In genomic region chr16:48352648-48353347, GRCh38 we compare ENCODE assay signal across 15 cellular contexts. TPM values are rescaled to one million over a fixed set of nuclear protein-coding genes. Genes with fewer than 3 reads are reported as not detected.
A peak's percentile ranks its signal among the peaks of the same experiment; 100 is the strongest.
DNase-seq lines count a peak whose midpoint lies in the region; ATAC-seq and TF ChIP-seq lines count a peak whose summit lies in the region.
"Had no signal": no experiment of that assay in that cellular context is flagged by ENCODE, and none has a peak within 500 bp of the region (broad histone marks: within the 10 kb centered on the region; RNA-seq: fewer than 3 reads in every experiment).

No MANE protein-coding gene starts in this region.

- no peaks in the 10 kb centered on the region for H3K27me3 Mint-ChIP-seq in activated naive CD4-positive, alpha-beta T cell treated with anti-CD3 and anti-CD28 coated beads, Interleukin-2, amount 50 U/mL, for 24 hours
- peaks cover 6% of the 10 kb centered on the region for H3K27me3 Mint-ChIP-seq in GM23338 (ENCODE audit: insufficient read depth, low read depth, poor library complexity)
- H3K27me3 Mint-ChIP-seq: activated naive CD8-positive, alpha-beta T cell treated with anti-CD3 and anti-CD28 coated beads, Interleukin-2, amount 10 ng/mL, durations not matched to agents 7 days and 5 days; CD4-positive, alpha-beta memory T cell had no signal

- H3K9me3 ChIP-seq in neuronal stem cell (replicated peaks in 1 of 2; ENCODE audit: control insufficient read depth in 2 of 2, insufficient read depth in 1 of 2, low read depth in 1 of 2, low read length in 2 of 2), result peaks cover 0 to 4% of the 10 kb centered on the region in 2 donors
- H3K9me3 ChIP-seq: stomach, thyroid gland had no signal

- H2AK5ac ChIP-seq in neuronal stem cell (ENCODE audit: low read depth, low read length), result no peak overlapping the region

- H3K27me3 ChIP-seq in GM23338 (ENCODE audit: insufficient read depth), result no peaks in the 10 kb centered on the region
- no peaks in the 10 kb centered on the region for H3K27me3 ChIP-seq in dorsolateral prefrontal cortex
- H3K27me3 ChIP-seq in neuronal stem cell (ENCODE audit: control insufficient read depth in 3 of 3, insufficient read depth in 3 of 3, low read depth in 1 of 3, low read length in 3 of 3), result no peaks in the 10 kb centered on the region
- H3K27me3 ChIP-seq: cardiac muscle cell, stomach, thyroid gland had no signal

- no peak overlapping the region for H2BK12ac ChIP-seq in neuronal stem cell (ENCODE audit: low read length)

- no peak overlapping the region for H2BK15ac ChIP-seq in neuronal stem cell (ENCODE audit: low read length)

- H4K8ac ChIP-seq in neuronal stem cell (ENCODE audit: low read depth, low read length), result no peak overlapping the region

- no peak overlapping the region for H3K27ac ChIP-seq in GM23338 (ENCODE audit: low read depth)
- peak overlapping the region in 30 of 59 donors; percentile 0 to 67 (median 30) for H3K27ac ChIP-seq in dorsolateral prefrontal cortex
- H3K27ac ChIP-seq in neuronal stem cell (replicated peaks; ENCODE audit: low read length), result no peak overlapping the region
- H3K27ac ChIP-seq: cardiac muscle cell, stomach, thyroid gland had no signal

- no peak overlapping the region for H2BK120ac ChIP-seq in neuronal stem cell (ENCODE audit: low read depth, low read length)

- peaks cover 16% of the 10 kb centered on the region; the same call in 1 of the 2 replicates for H4K20me1 ChIP-seq in GM23338 (replicated peaks; ENCODE audit: insufficient read depth)

- no peaks in the 10 kb centered on the region for H3K9me3 Mint-ChIP-seq in activated naive CD4-positive, alpha-beta T cell treated with anti-CD3 and anti-CD28 coated beads, Interleukin-2, amount 50 U/mL, for 24 hours
- no peaks in the 10 kb centered on the region for H3K9me3 Mint-ChIP-seq in GM23338
- H3K9me3 Mint-ChIP-seq: activated naive CD8-positive, alpha-beta T cell treated with anti-CD3 and anti-CD28 coated beads, Interleukin-2, amount 10 ng/mL, durations not matched to agents 7 days and 5 days; CD4-positive, alpha-beta memory T cell; T-helper 1 cell treated with Interleukin-12 subunit alpha and Interleukin-12 subunit beta and Interleukin-4 antibody, amounts not matched to agents 30 μg/mL and 1 μg/mL, for 36 hours had no signal

- H3K18ac ChIP-seq in neuronal stem cell (ENCODE audit: low read length), result no peak overlapping the region

- intact Hi-C loops in dorsolateral prefrontal cortex (cut with DNase I), result loop anchor here (1.0 to 5.0 kb wide), 3 partner anchors 190 to 270 kb away; no protein-coding TSS in a partner anchor

- H3K4me2 ChIP-seq in GM23338 (no peak overlapping the region), neuronal stem cell (ENCODE audit: insufficient read depth, low read length, poor library complexity, severe bottlenecking) (no peak overlapping the region)

- no peak for DNase-seq in activated naive CD4-positive, alpha-beta T cell (lab: John Stamatoyannopoulos, UW)
- DNase-seq in GM23338 (ENCODE audit: low spot score) (no peak), dorsolateral prefrontal cortex (no peak), neuronal stem cell (ENCODE audit: low spot score) (no peak)
- DNase-seq: cortex of kidney had no signal

- H3K79me1 ChIP-seq in neuronal stem cell (ENCODE audit: low read depth, low read length), result peaks cover 4% of the 10 kb centered on the region

- peaks cover 21% of the 10 kb centered on the region for H3K4me1 Mint-ChIP-seq in activated naive CD4-positive, alpha-beta T cell treated with anti-CD3 and anti-CD28 coated beads, Interleukin-2, amount 50 U/mL, for 24 hours
- H3K4me1 Mint-ChIP-seq in GM23338, result peaks cover 7% of the 10 kb centered on the region; the same call in 2 of the 3 replicates

- H3K4me3 Mint-ChIP-seq in activated naive CD4-positive, alpha-beta T cell treated with anti-CD3 and anti-CD28 coated beads, Interleukin-2, amount 50 U/mL, for 24 hours, result no peak overlapping the region
- H3K4me3 Mint-ChIP-seq in GM23338, result no peak overlapping the region
- H3K4me3 Mint-ChIP-seq: activated naive CD8-positive, alpha-beta T cell treated with anti-CD3 and anti-CD28 coated beads, Interleukin-2, amount 10 ng/mL, durations not matched to agents 7 days and 5 days; CD4-positive, alpha-beta memory T cell; T-helper 1 cell treated with Interleukin-12 subunit alpha and Interleukin-12 subunit beta and Interleukin-4 antibody, amounts not matched to agents 30 μg/mL and 1 μg/mL, for 36 hours had no signal

- H3K14ac ChIP-seq in neuronal stem cell (ENCODE audit: low read length), result no peak overlapping the region

- H3K4me1 ChIP-seq in GM23338 (ENCODE audit: insufficient read depth) (no peaks in the 10 kb centered on the region), neuronal stem cell (ENCODE audit: control insufficient read depth in 2 of 2, insufficient read depth in 1 of 2, low read depth in 1 of 2, low read length in 2 of 2) (peaks cover 0 to under 1% of the 10 kb centered on the region in 2 donors)
- H3K4me1 ChIP-seq: thyroid gland had no signal

- peaks cover 8% of the 10 kb centered on the region for H3K36me3 Mint-ChIP-seq in activated naive CD4-positive, alpha-beta T cell treated with anti-CD3 and anti-CD28 coated beads, Interleukin-2, amount 50 U/mL, for 24 hours
- peaks cover 39% of the 10 kb centered on the region; the same call in 2 of the 3 replicates for H3K36me3 Mint-ChIP-seq in GM23338 (ENCODE audit: low read depth)

- H2BK5ac ChIP-seq in neuronal stem cell (ENCODE audit: low read length), result no peak overlapping the region

- peak overlapping the region; percentile 21 for H3K27ac Mint-ChIP-seq in activated naive CD4-positive, alpha-beta T cell treated with anti-CD3 and anti-CD28 coated beads, Interleukin-2, amount 50 U/mL, for 24 hours
- peak overlapping the region; percentile 82; the same call in 1 of the 2 replicates for H3K27ac Mint-ChIP-seq in GM23338

- H3K4me3 ChIP-seq in GM23338, result no peak overlapping the region
- H3K4me3 ChIP-seq in dorsolateral prefrontal cortex, result no peak overlapping the region
- H3K4me3 ChIP-seq in neuronal stem cell (ENCODE audit: low read length in 2 of 2), result peak overlapping the region in 1 of 2 donors; percentile 63
- H3K4me3 ChIP-seq: cardiac muscle cell, stomach, thyroid gland had no signal

- no peak overlapping the region for H3K4ac ChIP-seq in neuronal stem cell (ENCODE audit: low read length)

- WGBS in neuronal stem cell (ENCODE audit: extremely low coverage in 2 of 2, insufficient read length in 2 of 2, insufficient replicate concordance in 1 of 2), 2 donors, result no CpG with 5 or more reads among the region's 6 CpGs

- H3K23ac ChIP-seq in neuronal stem cell (ENCODE audit: low read depth, low read length, poor library complexity), result no peak overlapping the region

- no peaks in the 10 kb centered on the region for H3K9me2 ChIP-seq in GM23338 (ENCODE audit: insufficient read depth)

- H2AFZ ChIP-seq in GM23338 (no peak overlapping the region), neuronal stem cell (ENCODE audit: low read length) (no peak overlapping the region)

- no peaks in the 10 kb centered on the region for H3F3A ChIP-seq in GM23338 (replicated peaks; ENCODE audit: low read depth)

- TF ChIP-seq CTCF in GM23338 (conservative IDR thresholded peaks at IDR 0.05; ENCODE audit: low read depth in 2 of 2) (no peak), dorsolateral prefrontal cortex (IDR thresholded peaks at IDR 0.05 in 54 of 56, conservative IDR thresholded peaks at IDR 0.05 in 2 of 56; ENCODE audit: low read depth in 1 of 56, partially characterized antibody in 56 of 56) (no peak)

- H3K9ac ChIP-seq in neuronal stem cell (ENCODE audit: low read depth, low read length, poor library complexity), result peak overlapping the region; percentile 15

- H3K79me2 ChIP-seq in GM23338 (replicated peaks; ENCODE audit: insufficient read depth), result peaks cover 31% of the 10 kb centered on the region

- H4K91ac ChIP-seq in neuronal stem cell (ENCODE audit: low read depth, low read length, poor library complexity), result no peak overlapping the region

- ATAC-seq in GM23338, result no peak
- no peak for ATAC-seq in activated CD4-positive, CD25-positive, alpha-beta regulatory T cell treated with anti-CD3 and anti-CD28 coated beads, Interleukin-2, amount 50 U/mL, for 24 hours
- ATAC-seq in HG02852 (IDR thresholded peaks at IDR 0.05; ENCODE audit: unreplicated experiment), result no peak
- ATAC-seq in GM18519 (IDR thresholded peaks at IDR 0.05; ENCODE audit: low FRiP score, unreplicated experiment), result no peak

- H3K36me3 ChIP-seq in GM23338 (ENCODE audit: insufficient read depth) (no peaks in the 10 kb centered on the region; the same call in 1 of the 2 replicates), neuronal stem cell (replicated peaks in 1 of 2; ENCODE audit: control insufficient read depth in 2 of 2, insufficient read depth in 2 of 2, low read length in 2 of 2) (peaks cover 10 to 87% of the 10 kb centered on the region in 2 donors)

TF ChIP-seq in GM23338, 12 proteins besides CTCF, POLR2A, EP300 and RAD21 (continues in another document):
- TF ChIP-seq, protein P1, sequence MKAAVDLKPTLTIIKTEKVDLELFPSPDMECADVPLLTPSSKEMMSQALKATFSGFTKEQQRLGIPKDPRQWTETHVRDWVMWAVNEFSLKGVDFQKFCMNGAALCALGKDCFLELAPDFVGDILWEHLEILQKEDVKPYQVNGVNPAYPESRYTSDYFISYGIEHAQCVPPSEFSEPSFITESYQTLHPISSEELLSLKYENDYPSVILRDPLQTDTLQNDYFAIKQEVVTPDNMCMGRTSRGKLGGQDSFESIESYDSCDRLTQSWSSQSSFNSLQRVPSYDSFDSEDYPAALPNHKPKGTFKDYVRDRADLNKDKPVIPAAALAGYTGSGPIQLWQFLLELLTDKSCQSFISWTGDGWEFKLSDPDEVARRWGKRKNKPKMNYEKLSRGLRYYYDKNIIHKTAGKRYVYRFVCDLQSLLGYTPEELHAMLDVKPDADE (IDR thresholded peaks at IDR 0.05), result no peak
- TF ChIP-seq JUNB (IDR thresholded peaks at IDR 0.05; ENCODE audit: unreplicated experiment) (no peak), STAT1 (IDR thresholded peaks at IDR 0.05; ENCODE audit: unreplicated experiment) (no peak)

RNA-seq across cellular contexts. Expression of gene SIAH1, which starts 32.4 kb away (rescaled TPM):
- total RNA-seq in GM23338 (2014; rRNA removed; shearing (Covaris generic)), result 47.0 and 52.7 TPM in 2 replicates
- 35.1 and 42.0 TPM in 2 replicates for polyA plus RNA-seq in GM23338 (2016; fragmentation: Nextera tagmentation; extraction: Ambion mirVana)
- 10 to 100 TPM; 20.1 to 37.6 (median 27.7) TPM for total RNA-seq in dorsolateral prefrontal cortex
- 24.0 TPM for polyA plus RNA-seq in neuronal stem cell (2013, experiment 1 of 2)
- polyA plus RNA-seq in neuronal stem cell (2013, experiment 2 of 2), result 25.7 TPM

Comparison
In these comparisons a context has a peak if more than half of its experiments do, and no peak if none do; other contexts are left out.
1. H3K27ac ChIP-seq: peak in dorsolateral prefrontal cortex (30 of 59); none in GM23338 (single experiment) and neuronal stem cell (single experiment).